ENCODE assay signal across 9 cellular contexts in genomic region chr1:9234223-9235122, GRCh38. TPM values are rescaled to one million over a fixed set of nuclear protein-coding genes. Genes with fewer than 3 reads are reported as not detected.
DNase-seq lines count a peak whose midpoint lies in the region; ATAC-seq, FAIRE-seq and TF ChIP-seq lines count a peak whose summit lies in the region.
"Had no signal": no experiment of that assay in that cellular context is flagged by ENCODE, and none has a peak within 500 bp of the region (broad histone marks: within the 10 kb centered on the region; RNA-seq: fewer than 3 reads in every experiment).

H6PD (plus strand) TSS chr1:9234774; CDS start chr1:9244935, 10,161 bp downstream.

- no peaks in the 10 kb centered on the region for H3K9me3 ChIP-seq in HepG2 (ENCODE audit: low read length)

- TF ChIP-seq POLR2A in GM18505 (IDR thresholded peaks at IDR 0.05; ENCODE audit: borderline replicate concordance, extremely low read depth, insufficient read depth, insufficient read length) (peak; percentile 95), HepG2 (IDR thresholded peaks at IDR 0.05; ENCODE audit: insufficient read depth in 1 of 2, low read depth in 2 of 2, low read length in 2 of 2) (peak; percentile 84)

- H3K36me3 Mint-ChIP-seq in activated CD4-positive, alpha-beta T cell treated with anti-CD3 and anti-CD28 coated beads, Interleukin-2, amount 10 ng/mL, durations not matched to agents 24 days and 14 days (ENCODE audit: low read depth): peaks cover 16% of the 10 kb centered on the region

- ATAC-seq in GM18505 (IDR thresholded peaks at IDR 0.05; ENCODE audit: unreplicated experiment) (peak; percentile 75), HG02943 (IDR thresholded peaks at IDR 0.05; ENCODE audit: low read depth, unreplicated experiment) (peak; percentile 70), HepG2 (peak; percentile 69)

- peaks cover 0 to 4% of the 10 kb centered on the region in 2 experiments; a peak in 1 of 5 replicates for H3K27me3 ChIP-seq in HepG2 (ENCODE audit: control insufficient read depth in 1 of 2, insufficient read depth in 2 of 2, low read length in 2 of 2)

- H3K27ac Mint-ChIP-seq in activated CD4-positive, alpha-beta T cell treated with anti-CD3 and anti-CD28 coated beads, Interleukin-2, amount 10 ng/mL, durations not matched to agents 24 days and 14 days: peak within 1 kb of the TSS; percentile 93

- peaks cover 74% of the 10 kb centered on the region for H3K4me1 ChIP-seq in HepG2 (ENCODE audit: insufficient read depth, low read length)

- DNase-seq in ACHN (peak; percentile 78), NCI-H2227 treated with DMSO at 0.1 percent for 48 hours (lab: John Stamatoyannopoulos, UW) (peak; percentile 57), dedifferentiated amniotic fluid mesenchymal stem cell (ENCODE audit: extremely low spot score) (peak; percentile 71), HepG2 (ENCODE audit: low spot score) (peak; percentile 76)
- peak; percentile 96 for DNase-seq in activated CD4-positive, alpha-beta T cell treated with anti-CD3 and anti-CD28 coated beads, Interleukin-2, amount 10 ng/mL, durations not matched to agents 24 days and 14 days
- DNase-seq in stimulated activated CD4-positive, alpha-beta T cell treated with anti-CD3 and anti-CD28 coated beads, Interleukin-4, amount 100 ng/mL, for 1 hour: peak; percentile 65

- peak; percentile 73 for TF ChIP-seq RAD21 in HepG2 (CRISPR knock-in tag; IDR thresholded peaks at IDR 0.05)

- H2AFZ ChIP-seq in HepG2 (ENCODE audit: low read length): no peak within 1 kb of the TSS

- no peaks in the 10 kb centered on the region for H3K27me3 Mint-ChIP-seq in activated CD4-positive, alpha-beta T cell treated with anti-CD3 and anti-CD28 coated beads, Interleukin-2, amount 10 ng/mL, durations not matched to agents 24 days and 14 days

- H3K4me3 Mint-ChIP-seq in activated CD4-positive, alpha-beta T cell treated with anti-CD3 and anti-CD28 coated beads, Interleukin-2, amount 10 ng/mL, durations not matched to agents 24 days and 14 days: peak within 1 kb of the TSS; percentile 90

- H3K27ac ChIP-seq in HepG2 (ENCODE audit: extremely low read length, insufficient read depth, low read length): peak within 1 kb of the TSS; percentile 92

- TF ChIP-seq EP300 in HepG2 (IDR thresholded peaks at IDR 0.05; ENCODE audit: low read depth in 2 of 2, low read length in 2 of 2): peak in 1 of 2 experiments; percentile 8; a peak in 1 of 4 replicates
- TF ChIP-seq EP300 in HepG2 (CRISPR knock-in tag; IDR thresholded peaks at IDR 0.05; ENCODE audit: borderline replicate concordance): no peak; the same call in 1 of the 2 replicates

- in situ Hi-C loops in ACHN (cut with HindIII; ENCODE audit: low pct_ligation_motif_present, low pct_unique_long_range_greater_than_20kb, low sequenced_read_pairs) (no loop called here), HepG2 (cut with HindIII; ENCODE audit: extremely low pct_ligation_motif_present, low pct_unique_long_range_greater_than_20kb) (no loop called here)

- 5% methylated on average over 4 of the region's 111 CpGs for WGBS in HepG2 (ENCODE audit: low lambda C conversion rate)

- FAIRE-seq in HepG2 (lab: Jason Lieb, UNC): peak; percentile 44
- FAIRE-seq: colon had no signal

- peaks cover 9% of the 10 kb centered on the region for H3K79me2 ChIP-seq in HepG2 (ENCODE audit: insufficient read depth, low read length)

- no peaks in the 10 kb centered on the region for H3K36me3 ChIP-seq in HepG2 (replicated peaks in 1 of 2; ENCODE audit: control insufficient read depth in 1 of 2, insufficient read depth in 2 of 2, low read length in 2 of 2)

- intact Hi-C loops in activated CD4-positive, alpha-beta T cell treated with anti-CD3 and anti-CD28 coated beads, Interleukin-2, amount 10 ng/mL, durations not matched to agents 24 days and 14 days (cut with micrococcal nuclease): loop anchor here (5.0 kb wide), 2 partner anchors 37 to 52 kb away; no protein-coding TSS in a partner anchor
- intact Hi-C loops in HepG2 (cut with micrococcal nuclease; ENCODE audit: unreplicated experiment): loop anchor here (5.0 kb wide), 2 partner anchors 37 to 122 kb away; no protein-coding TSS in a partner anchor

- H3K4me3 ChIP-seq in HepG2 (replicated peaks in 1 of 3; ENCODE audit: insufficient read depth in 1 of 3, low read depth in 2 of 3, low read length in 3 of 3): peak within 1 kb of the TSS; percentile 78 to 84 (median 83)

- no peaks in the 10 kb centered on the region for H3K9me3 Mint-ChIP-seq in activated CD4-positive, alpha-beta T cell treated with anti-CD3 and anti-CD28 coated beads, Interleukin-2, amount 10 ng/mL, durations not matched to agents 24 days and 14 days

- TF ChIP-seq CTCF in HepG2 (CRISPR knock-in tag; IDR thresholded peaks at IDR 0.05): peak; percentile 89

- peaks cover 37% of the 10 kb centered on the region for H3K4me1 Mint-ChIP-seq in activated CD4-positive, alpha-beta T cell treated with anti-CD3 and anti-CD28 coated beads, Interleukin-2, amount 10 ng/mL, durations not matched to agents 24 days and 14 days

- peak within 1 kb of the TSS; percentile 95 for H3K4me2 ChIP-seq in HepG2 (ENCODE audit: low read depth, low read length)

- peak within 1 kb of the TSS; percentile 98 for H3K9ac ChIP-seq in HepG2 (ENCODE audit: insufficient read depth, low read depth, low read length)

- no TSS peak for BruUV-seq in HepG2 (replicated peaks; lab: Mats Ljungman, UMichigan)

- POLR2A ChIA-PET in HepG2 (lab: Yijun Ruan, JAX): interaction anchor here (0.6 to 11.8 kb wide), 22 partner anchors 8 to 305 kb away, joined by 3 to 303 read pairs (median 6); partner anchors contain the start of genes GPR157 and SLC25A33

- H4K20me1 ChIP-seq in HepG2 (ENCODE audit: insufficient read depth, low read length): no peaks in the 10 kb centered on the region

- CTCF ChIA-PET in HepG2 (lab: Yijun Ruan, JAX; ENCODE audit: low intra/inter-chr PET ratio, low total read pairs): interaction anchor here (1.6 kb wide), 1 partner anchor 16 kb away, joined by 5 read pairs; no protein-coding TSS in a partner anchor

TF ChIP-seq in HepG2, 621 proteins besides CTCF, POLR2A, EP300 and RAD21 (continues in another document):
- TF ChIP-seq RFX3 (CRISPR knock-in tag; IDR thresholded peaks at IDR 0.05): no peak
- TF ChIP-seq CERS6 (CRISPR knock-in tag; IDR thresholded peaks at IDR 0.05): no peak
- peak; percentile 74; the same call in 1 of the 2 replicates for TF ChIP-seq POGK (CRISPR knock-in tag; conservative IDR thresholded peaks at IDR 0.05)
- TF ChIP-seq, protein P1, sequence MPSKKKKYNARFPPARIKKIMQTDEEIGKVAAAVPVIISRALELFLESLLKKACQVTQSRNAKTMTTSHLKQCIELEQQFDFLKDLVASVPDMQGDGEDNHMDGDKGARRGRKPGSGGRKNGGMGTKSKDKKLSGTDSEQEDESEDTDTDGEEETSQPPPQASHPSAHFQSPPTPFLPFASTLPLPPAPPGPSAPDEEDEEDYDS (CRISPR knock-in tag; IDR thresholded peaks at IDR 0.05): peak; percentile 80

RNA-seq across cellular contexts. Expression of gene H6PD, which starts in this region (rescaled TPM):
- total RNA-seq in activated CD4-positive, alpha-beta T cell treated with anti-CD3 and anti-CD28 coated beads, Interleukin-2, amount 10 ng/mL, durations not matched to agents 24 days and 14 days: 17.4 and 17.7 TPM in 2 replicates
- total RNA-seq in HepG2 (2016; rRNA removed; fragmentation: Illumina TruSeq; extraction: Trizol): 6.3 and 9.3 TPM in 2 replicates
- 0.79 and 0.81 TPM in 2 replicates for total RNA-seq in HepG2 (2016; cell fraction: cytosol; rRNA removed; fragmentation: Illumina TruSeq; extraction: Trizol; ENCODE audit: low read depth)
- total RNA-seq in HepG2 (2016; cell fraction: insoluble cytoplasmic fraction; rRNA removed; fragmentation: Illumina TruSeq; extraction: Trizol): 5.4 and 9.4 TPM in 2 replicates
- 2.5 TPM in 2 replicates for total RNA-seq in HepG2 (2016; cell fraction: membrane; rRNA removed; fragmentation: Illumina TruSeq; extraction: Trizol)
- 10.0 and 12.1 TPM in 2 replicates for total RNA-seq in HepG2 (2016; cell fraction: nucleus; rRNA removed; fragmentation: Illumina TruSeq; extraction: Trizol)
- polyA plus RNA-seq in HepG2 (2011; rRNA removed): 14.1 and 21.5 TPM in 2 replicates
- 13.3 and 14.5 TPM in 2 replicates for polyA plus RNA-seq in HepG2 (2011; cell fraction: cytosol; rRNA removed)
- 26.3 and 26.5 TPM in 2 replicates for polyA plus RNA-seq in HepG2 (2011; cell fraction: nucleus; rRNA removed)
- polyA plus RNA-seq in HepG2 (2012): 10.8 and 11.1 TPM in 2 replicates
- polyA plus RNA-seq in HepG2 (2016; cell fraction: cytosol; fragmentation: Illumina TruSeq; extraction: Trizol; ENCODE audit: low read depth): 0.36 TPM in 2 replicates
- 4.2 and 4.6 TPM in 2 replicates for polyA plus RNA-seq in HepG2 (2016; cell fraction: insoluble cytoplasmic fraction; fragmentation: Illumina TruSeq; extraction: Trizol; ENCODE audit: low read depth)
- polyA plus RNA-seq in HepG2 (2016; cell fraction: membrane; fragmentation: Illumina TruSeq; extraction: Trizol; ENCODE audit: low read depth): 0.93 and 0.94 TPM in 2 replicates
- polyA plus RNA-seq in HepG2 (2016; cell fraction: nucleus; fragmentation: Illumina TruSeq; extraction: Trizol; ENCODE audit: insufficient read depth, low read depth): 15.4 and 16.8 TPM in 2 replicates
- 2.9 and 31.0 TPM in 2 replicates for polyA minus RNA-seq in HepG2 (2011; rRNA and poly(A)+ RNA removed; ENCODE audit: low replicate concordance)
- 14.3 and 18.7 TPM in 2 replicates for polyA minus RNA-seq in HepG2 (2011; cell fraction: cytosol; rRNA and poly(A)+ RNA removed)
- polyA minus RNA-seq in HepG2 (2011; cell fraction: nucleus; rRNA and poly(A)+ RNA removed): 7.9 and 11.3 TPM in 2 replicates

Comparison
In these comparisons a context has a peak if more than half of its experiments do, and no peak if none do; other contexts are left out.
1. Peak in every context shown above with its lines: DNase-seq, ATAC-seq, H3K4me3 ChIP-seq and H3K27ac ChIP-seq.